In the genomic region with DNA sequence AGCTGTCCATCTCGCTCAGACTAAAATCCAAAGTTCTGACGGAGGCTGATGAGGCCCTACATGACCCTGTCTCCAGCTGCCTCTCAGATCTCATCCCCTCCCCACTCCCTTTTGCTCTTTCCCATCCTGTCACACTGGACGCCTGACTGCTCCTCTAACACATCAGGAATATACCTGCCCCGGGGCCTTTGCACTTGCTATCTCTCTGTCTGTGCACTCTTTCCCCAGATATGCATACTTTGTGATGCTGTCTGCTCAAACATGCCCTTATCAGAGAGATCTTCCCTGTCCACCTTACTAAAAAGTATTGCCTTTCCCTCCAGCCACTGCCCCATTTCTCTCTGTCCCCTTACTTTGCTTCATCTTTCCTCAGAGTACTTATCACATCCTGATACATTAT, we compare ENCODE assay signal across 19 cellular contexts.
"Had no signal": no experiment of that assay in that cellular context is flagged by ENCODE, and none has a peak within 500 bp of the region (broad histone marks: within the 10 kb centered on the region; RNA-seq: fewer than 3 reads in every experiment).

No MANE protein-coding gene starts in this region.

- H3K9ac ChIP-seq: SK-N-SH had no signal

- DNase-seq: KBM-7, MV-4-11, NCI-H1048, NCI-H1105, NCI-H1417, NCI-H1436 treated with DMSO at 0.1 percent for 48 hours, NCI-H1694, NCI-H187 treated with DMSO at 0.1 percent for 48 hours, NCI-H2029 treated with DMSO at 0.1 percent for 48 hours, NCI-H2107, NCI-H2227 treated with DMSO at 0.1 percent for 48 hours, NCI-H524, NCI-H526 treated with DMSO at 0.1 percent for 48 hours, NCI-H748 treated with DMSO at 0.1 percent for 48 hours, PC-3, SHP77, SK-N-SH had no signal

- ATAC-seq: Panc1, PC-3 had no signal

- H3K27ac ChIP-seq: RWPE1 had no signal

- H3K9me3 ChIP-seq: SK-N-SH had no signal

- H3K4me2 ChIP-seq: SK-N-SH had no signal
